Comparison of ENCODE assay signal across 8 cellular contexts in the genomic region with DNA sequence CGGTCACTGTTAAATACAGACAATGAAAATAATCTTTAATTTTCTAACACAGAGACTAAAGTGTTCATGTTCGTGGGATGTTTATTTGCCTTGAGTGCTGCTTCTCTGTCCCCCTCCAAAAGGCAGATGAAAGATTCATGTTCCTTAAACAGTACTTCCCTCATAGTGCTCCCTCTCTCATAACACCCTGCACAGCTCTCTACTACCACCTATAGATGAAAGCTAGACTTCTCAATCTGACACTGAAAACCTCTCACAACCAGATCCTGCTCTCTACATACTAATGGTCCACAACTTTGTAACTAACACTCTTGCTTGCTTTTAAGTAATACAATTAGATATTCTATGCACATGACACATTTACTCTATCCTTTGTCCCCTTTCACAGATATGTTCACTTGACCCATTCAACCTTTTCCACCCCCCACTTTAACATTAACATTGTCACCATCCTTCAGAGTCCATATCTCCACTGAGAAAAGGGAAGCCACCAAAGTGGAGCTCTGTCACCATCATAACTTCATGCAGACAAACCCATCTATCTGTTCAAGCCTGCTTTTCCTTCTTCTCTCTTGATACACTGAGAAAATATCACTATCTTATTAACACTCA.
A peak's percentile ranks its signal among the peaks of the same experiment; 100 is the strongest.
DNase-seq lines count a peak whose midpoint lies in the region; ATAC-seq, FAIRE-seq and TF ChIP-seq lines count a peak whose summit lies in the region.

No MANE protein-coding gene starts in this region.

- no peaks in the 10 kb centered on the region for H3K27me3 Mint-ChIP-seq in WTC11 (ENCODE audit: low read depth)

- H3K4me3 ChIP-seq in Jurkat, Clone E6-1 (ENCODE audit: low read length), result no peak overlapping the region

- peak; percentile 67 for ATAC-seq in GM21367 (IDR thresholded peaks at IDR 0.05; ENCODE audit: unreplicated experiment)
- peak; percentile 99 for ATAC-seq in WTC11
- no peak for ATAC-seq in HG03439 (IDR thresholded peaks at IDR 0.05; ENCODE audit: unreplicated experiment)

- no peak overlapping the region for H3K4me3 Mint-ChIP-seq in WTC11

- TF ChIP-seq CTCF in WTC11 (IDR thresholded peaks at IDR 0.05), result peak; percentile 55

- no peak for FAIRE-seq in GM12891 (lab: Jason Lieb, UNC)

- DNase-seq in DMS153 (lab: John Stamatoyannopoulos, UW) (peak; percentile 20), WTC11 (ENCODE audit: low spot score) (no peak), iris pigment epithelial cell (ENCODE audit: low read depth) (peak; percentile 23), GM12891 (ENCODE audit: insufficient read length, low spot score) (no peak), retina (no peak)
- DNase-seq in Jurkat, Clone E6-1 (ENCODE audit: low read depth, low spot score), result peak; percentile 15

- no peaks in the 10 kb centered on the region for H3K36me3 Mint-ChIP-seq in WTC11

- no peaks in the 10 kb centered on the region for H3K4me1 Mint-ChIP-seq in WTC11

- H3K9me3 Mint-ChIP-seq in WTC11, result no peaks in the 10 kb centered on the region

- no peak for TF ChIP-seq POLR2A in GM12891 (IDR thresholded peaks at IDR 0.05; ENCODE audit: low read depth, low read length)

- POLR2A ChIA-PET in WTC11 (lab: Charles Lee), result interaction anchor here (0.5 kb wide), 1 partner anchor 809 kb away, joined by 5 read pairs; no protein-coding TSS in a partner anchor

- CTCF ChIA-PET in WTC11 (lab: Charles Lee), result interaction anchor here (0.9 kb wide), 1 partner anchor 33 kb away, joined by 3 read pairs; no protein-coding TSS in a partner anchor

- H3K27ac Mint-ChIP-seq in WTC11, result no peak overlapping the region

TF ChIP-seq in WTC11, 78 proteins besides CTCF, POLR2A, EP300 and RAD21:
- TF ChIP-seq ZNF263 (CRISPR knock-in tag; IDR thresholded peaks at IDR 0.05; ENCODE audit: low read depth) (peak; percentile 51; the same call in 1 of the 2 replicates), GTF2I (CRISPR knock-in tag; conservative IDR thresholded peaks at IDR 0.05) (no peak)

TF ChIP-seq in GM12891, 5 proteins besides CTCF, POLR2A, EP300 and RAD21:
- TF ChIP-seq SPI1 (IDR thresholded peaks at IDR 0.05; ENCODE audit: low read depth, low read length) (no peak), POLR2AphosphoS5 (IDR thresholded peaks at IDR 0.05; ENCODE audit: low read depth, low read length) (no peak), TAF1 (IDR thresholded peaks at IDR 0.05; ENCODE audit: low read depth, low read length) (no peak), POU2F2 (IDR thresholded peaks at IDR 0.05; ENCODE audit: low read depth, low read length) (no peak), PAX5 (IDR thresholded peaks at IDR 0.05; ENCODE audit: insufficient read depth, low read length, severe bottlenecking) (no peak)
TF ChIP-seq in GM12891: peak in this region for 0.

Comparison
In these comparisons a context has a peak if more than half of its experiments do, and no peak if none do; other contexts are left out.
1. DNase-seq: peak in DMS153 (single experiment), Jurkat, Clone E6-1 (single experiment) and iris pigment epithelial cell (single experiment); none in WTC11 (single experiment), GM12891 (single experiment) and retina (single experiment).